In genomic region chr5:141746395-141746794, GRCh38 we compare ENCODE assay signal across 21 cellular contexts.
"Had no signal": no experiment of that assay in that cellular context is flagged by ENCODE, and none has a peak within 500 bp of the region (broad histone marks: within the 10 kb centered on the region; RNA-seq: fewer than 3 reads in every experiment).

No MANE protein-coding gene starts in this region.

- H3K9me3 ChIP-seq: ascending aorta, breast epithelium, Peyer's patch, SJSA1, SK-N-SH had no signal

- H3K4me2 ChIP-seq: SK-N-SH had no signal

- H3K27me3 ChIP-seq: ascending aorta, Peyer's patch had no signal

- H3K27ac ChIP-seq: ascending aorta, breast epithelium, Peyer's patch, SJSA1 had no signal

- DNase-seq: activated CD4-positive, alpha-beta memory T cell treated with anti-CD3 and anti-CD28 coated beads for 36 hours; activated CD4-positive, alpha-beta T cell treated with anti-CD3 and anti-CD28 coated beads for 4 hours; activated CD4-positive, alpha-beta T cell treated with anti-CD3 and anti-CD28 coated beads, Interleukin-2, amount 50 U/mL, for 1 hour; activated CD4-positive, CD25-positive, alpha-beta regulatory T cell treated with anti-CD3 and anti-CD28 coated beads, Interleukin-2, amount 50 U/mL, for 72 hours; activated CD8-positive, alpha-beta memory T cell treated with anti-CD3 and anti-CD28 coated beads, Interleukin-2, amount 50 U/mL, for 4 hours; activated gamma-delta T cell treated with Interleukin-2 at 50 U/mL for 16 hours; activated naive CD4-positive, alpha-beta T cell treated with anti-CD3 and anti-CD28 coated beads, Interleukin-2, amount 50 U/mL, for 16 hours; activated naive CD8-positive, alpha-beta T cell treated with anti-CD3 and anti-CD28 coated beads for 36 hours; activated T-cell treated with anti-CD3 and anti-CD28 coated beads for 4 hours; activated T-cell treated with anti-CD3 and anti-CD28 coated beads, Interleukin-2, amount 50 U/mL, for 4 hours; amniotic stem cell; KBM-7; MM.1S; MV-4-11; NK-92 treated with Interleukin-12 subunit alpha and Interleukin-12 subunit beta, amount 100 ng/mL, for 24 hours had no signal

- H3K4me3 ChIP-seq: ascending aorta, breast epithelium, Peyer's patch, SJSA1 had no signal

- H3K36me3 ChIP-seq: ascending aorta, breast epithelium, Peyer's patch, SJSA1 had no signal

- H3K4me1 ChIP-seq: ascending aorta, breast epithelium, Peyer's patch, SJSA1 had no signal

- H3K9ac ChIP-seq: SK-N-SH had no signal

- ATAC-seq: activated T-cell treated with anti-CD3 and anti-CD28 coated beads, Interleukin-2, amount 50 U/mL, for 4 hours; PC-3 had no signal

- H3K9me2 ChIP-seq: SK-N-SH had no signal
